ENCODE assay signal across 8 cellular contexts in genomic region chr16:72124761-72125634, GRCh38. TPM values are rescaled to one million over a fixed set of nuclear protein-coding genes. Genes with fewer than 3 reads are reported as not detected.
DNase-seq lines count a peak whose midpoint lies in the region; ATAC-seq, FAIRE-seq and TF ChIP-seq lines count a peak whose summit lies in the region.

No MANE protein-coding gene starts in this region.

- H3K4me3 ChIP-seq in astrocyte (ENCODE audit: insufficient read depth, low read depth, low read length), result no peak overlapping the region
- no peak overlapping the region for H3K4me3 ChIP-seq in sigmoid colon

- no peaks in the 10 kb centered on the region for H3K9me3 ChIP-seq in astrocyte (ENCODE audit: insufficient read depth, low read depth, low read length)
- no peaks in the 10 kb centered on the region for H3K9me3 ChIP-seq in sigmoid colon

- TF ChIP-seq CTCF in CD14-positive monocyte (IDR thresholded peaks at IDR 0.05) (peak; percentile 88), astrocyte (IDR thresholded peaks at IDR 0.05; ENCODE audit: insufficient read depth, low read depth, low read length) (peak; percentile 80), sigmoid colon (IDR thresholded peaks at IDR 0.05) (peak; percentile 47 to 65 (median 57))

- peak; percentile 72 for ATAC-seq in GM21528 (IDR thresholded peaks at IDR 0.05; ENCODE audit: low FRiP score, unreplicated experiment)

- no peaks in the 10 kb centered on the region for H3K4me1 ChIP-seq in astrocyte (ENCODE audit: insufficient read depth, low read length)
- H3K4me1 ChIP-seq in sigmoid colon, result no peaks in the 10 kb centered on the region

- no peaks in the 10 kb centered on the region for H4K20me1 ChIP-seq in astrocyte (ENCODE audit: insufficient read depth, low read length)

- H3K4me3 Mint-ChIP-seq in CD14-positive monocyte (peak overlapping the region; percentile 60 to 77), astrocyte (ENCODE audit: unreplicated experiment) (no peak overlapping the region)

- TF ChIP-seq POLR2A in sigmoid colon (IDR thresholded peaks at IDR 0.05), result no peak

- H3K4me1 Mint-ChIP-seq in CD14-positive monocyte, result peaks cover 24% of the 10 kb centered on the region
- H3K4me1 Mint-ChIP-seq in astrocyte (ENCODE audit: low read depth, unreplicated experiment), result no peaks in the 10 kb centered on the region

- no peak overlapping the region for H3K9ac ChIP-seq in astrocyte (ENCODE audit: low read length)

- WGBS in sigmoid colon, 2 donors, result 36 to 47% methylated on average over 13 of the region's 13 CpGs

- FAIRE-seq in astrocyte (lab: Jason Lieb, UNC), result no peak

- H3K79me2 ChIP-seq in astrocyte (ENCODE audit: insufficient read depth, low read length), result no peaks in the 10 kb centered on the region

- H3K27me3 ChIP-seq in astrocyte (ENCODE audit: insufficient read depth, low read length) (no peaks in the 10 kb centered on the region), sigmoid colon (no peaks in the 10 kb centered on the region)

- peak overlapping the region; percentile 70 to 93 (median 86) for H3K27ac Mint-ChIP-seq in CD14-positive monocyte
- peak overlapping the region; percentile 7 for H3K27ac Mint-ChIP-seq in astrocyte (ENCODE audit: unreplicated experiment)

- H3K27me3 Mint-ChIP-seq in CD14-positive monocyte (ENCODE audit: low read depth in 3 of 3) (peaks cover 0 to 2% (median 0%) of the 10 kb centered on the region in 3 donors), astrocyte (ENCODE audit: low read depth, unreplicated experiment) (peaks cover 4% of the 10 kb centered on the region)

- H3K4me2 ChIP-seq in astrocyte (ENCODE audit: low read length), result no peak overlapping the region

- no peak for TF ChIP-seq EP300 in sigmoid colon (IDR thresholded peaks at IDR 0.05)

- H2AFZ ChIP-seq in astrocyte (ENCODE audit: low read depth, low read length), result peak overlapping the region; percentile 6

- H3K9me3 Mint-ChIP-seq in CD14-positive monocyte (peaks cover 0 to 2% (median 0%) of the 10 kb centered on the region in 7 donors), astrocyte (ENCODE audit: unreplicated experiment) (no peaks in the 10 kb centered on the region)

- peaks cover 6 to 13% of the 10 kb centered on the region in 2 donors for H3K36me3 Mint-ChIP-seq in CD14-positive monocyte
- H3K36me3 Mint-ChIP-seq in astrocyte (ENCODE audit: low read depth, unreplicated experiment), result no peaks in the 10 kb centered on the region

- peak; percentile 71 for DNase-seq in CD14-positive monocyte (ENCODE audit: low spot score)
- peak; percentile 28 to 87 (median 68) for DNase-seq in NCI-H1417 (lab: John Stamatoyannopoulos, UW)
- peak in 4 of 5 donors; percentile 20 to 52 (median 42) for DNase-seq in T-helper 1 cell
- DNase-seq in astrocyte (ENCODE audit: low read depth), result peak; percentile 45
- DNase-seq in hippocampal formation (lab: John Stamatoyannopoulos, UW), result peak; percentile 65 to 69
- peak; percentile 81 for DNase-seq in sigmoid colon
- no peak for DNase-seq in cerebellar nuclear complex (lab: John Stamatoyannopoulos, UW)

- no peak overlapping the region for H3K27ac ChIP-seq in astrocyte (ENCODE audit: low read depth, low read length)
- peak overlapping the region in 2 of 4 donors; percentile 8 to 42 for H3K27ac ChIP-seq in sigmoid colon

- intact Hi-C loops in CD14-positive monocyte (cut with micrococcal nuclease) (loop anchor here (2.0 to 10.0 kb wide), 4 partner anchors 110 to 340 kb away; no protein-coding TSS in a partner anchor), sigmoid colon (cut with DNase I) (loop anchor here (5.0 to 10.0 kb wide), 3 partner anchors 340 to 1832 kb away; no protein-coding TSS in a partner anchor)

- H3K36me3 ChIP-seq in astrocyte (ENCODE audit: insufficient read depth, low read length), result no peaks in the 10 kb centered on the region
- no peaks in the 10 kb centered on the region for H3K36me3 ChIP-seq in sigmoid colon

RNA-seq across cellular contexts. Expression of gene DHX38, which starts 31.4 kb away (rescaled TPM):
- polyA plus RNA-seq in CD14-positive monocyte (10 to 100 TPM in 1 of 2 donors, 1 to 10 TPM in 1; 9.1 to 19.2 TPM), sigmoid colon (10 to 100 TPM; 16.2 to 55.4 (median 25.7) TPM)
- total RNA-seq in astrocyte (42.9 and 49.0 TPM in 2 replicates), sigmoid colon (10 to 100 TPM; 24.8 to 54.0 (median 36.7) TPM)

RNA-seq across cellular contexts. Expression of gene TXNL4B, which starts 31.6 kb away (rescaled TPM):
- polyA plus RNA-seq in CD14-positive monocyte (10 to 100 TPM in 1 of 2 donors, 1 to 10 TPM in 1; 7.0 to 10.9 TPM), sigmoid colon (1 to 10 TPM; 6.0 to 8.8 (median 8.8) TPM)
- total RNA-seq in astrocyte (12.8 TPM in 2 replicates), sigmoid colon (10 to 100 TPM in 1 of 4 donors, 1 to 10 TPM in 3; 7.8 to 11.8 (median 8.1) TPM)

RNA-seq across cellular contexts. Expression of gene PMFBP1, which starts 47.0 kb away (rescaled TPM):
- under 1 TPM; 0.18 to 0.87 TPM for polyA plus RNA-seq in CD14-positive monocyte
- 1.2 TPM in 2 replicates for total RNA-seq in astrocyte
- total RNA-seq in sigmoid colon, result under 1 TPM in 2 of 4 donors, not detected in 2; 0.33 to 0.71 TPM
- polyA plus RNA-seq in sigmoid colon, result 1 to 10 TPM in 1 of 3 donors, under 1 TPM in 1, not detected in 1; 0.92 to 2.5 TPM

Comparison
In these comparisons a context has a peak if more than half of its experiments do, and no peak if none do; other contexts are left out.
1. DNase-seq: peak in CD14-positive monocyte (single experiment), NCI-H1417 (3 of 3), T-helper 1 cell (4 of 5), astrocyte (single experiment), hippocampal formation (2 of 2) and sigmoid colon (single experiment); none in cerebellar nuclear complex (0 of 2).
2. Peak in every context shown above with its lines, with median percentiles within 50 percentile points of each other: CTCF ChIP-seq.